ENCODE assay signal across 1 cellular context in genomic region chr19:3790941-3791340, GRCh38.
TF ChIP-seq lines count a peak whose summit lies in the region.

No MANE protein-coding gene starts in this region.

TF ChIP-seq in K562, 482 proteins besides CTCF, POLR2A, EP300 and RAD21:
- TF ChIP-seq ZNF707 (CRISPR knock-in tag; conservative IDR thresholded peaks at IDR 0.05) (peak; percentile 88), CBX2 (IDR thresholded peaks at IDR 0.05; ENCODE audit: insufficient read depth, low read length, poor library complexity, severe bottlenecking) (no peak), CEBPZ (IDR thresholded peaks at IDR 0.05; ENCODE audit: borderline replicate concordance, low read depth, low read length) (no peak)
